28 cellular contexts compared by ENCODE assay signal in the genomic region with DNA sequence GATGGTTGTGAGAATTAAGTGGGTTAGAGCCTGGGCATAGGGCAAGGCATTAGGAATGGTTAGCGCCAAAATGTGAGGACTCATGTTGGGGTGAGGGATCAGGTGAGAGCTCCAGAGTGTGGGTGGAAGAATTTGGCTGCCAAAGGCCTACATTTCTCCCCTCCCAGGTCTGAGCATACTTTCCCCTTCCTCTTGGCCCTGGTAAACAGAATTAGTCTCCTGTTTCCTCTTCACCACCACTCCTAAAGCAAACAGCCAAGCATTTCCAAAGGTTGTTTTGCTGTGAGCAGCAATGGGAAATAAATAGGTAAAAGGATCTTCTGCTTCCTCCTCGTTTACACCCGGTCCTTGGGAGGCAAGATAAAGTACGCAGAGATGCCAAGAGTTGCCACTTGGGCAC.
DNase-seq lines count a peak whose midpoint lies in the region; ATAC-seq and TF ChIP-seq lines count a peak whose summit lies in the region.
"Had no signal": no experiment of that assay in that cellular context is flagged by ENCODE, and none has a peak within 500 bp of the region (broad histone marks: within the 10 kb centered on the region; RNA-seq: fewer than 3 reads in every experiment).

No MANE protein-coding gene starts in this region.

- H3K4me2 ChIP-seq in fibroblast of lung (ENCODE audit: extremely low read depth, insufficient read depth, low read length) = peak overlapping the region; percentile 5
- H3K4me2 ChIP-seq: smooth muscle cell had no signal

- intact Hi-C loops in CD14-positive monocyte (cut with micrococcal nuclease) = no loop called here

- H4K20me1 ChIP-seq in fibroblast of lung (ENCODE audit: control insufficient read depth, extremely low read depth, insufficient read depth, low read length) = peaks cover 12% of the 10 kb centered on the region

- ATAC-seq in stimulated activated effector memory CD8-positive, alpha-beta T cell treated with anti-CD3 and anti-CD28 coated beads, Interleukin-12 subunit alpha, Interleukin-12 subunit beta, amount 100 ng/mL, for 72 hours = no peak
- no peak for ATAC-seq in GM19397 (IDR thresholded peaks at IDR 0.05; ENCODE audit: unreplicated experiment)
- ATAC-seq: activated T-cell treated with anti-CD3 and anti-CD28 coated beads, Interleukin-2, amount 50 U/mL, for 4 hours; effector memory CD8-positive, alpha-beta T cell; gastrocnemius medialis; K562; Panc1 had no signal

- no peaks in the 10 kb centered on the region for H3K27me3 ChIP-seq in fibroblast of lung (ENCODE audit: control insufficient read depth, insufficient read depth, low read length)
- H3K27me3 ChIP-seq: adrenal gland, brain microvascular endothelial cell, esophagus muscularis mucosa, gastrocnemius medialis had no signal

- no peaks in the 10 kb centered on the region for H3K9me3 ChIP-seq in fibroblast of lung (ENCODE audit: control insufficient read depth, insufficient read depth, low read depth, low read length)
- H3K9me3 ChIP-seq: adrenal gland, esophagus muscularis mucosa, gastrocnemius medialis had no signal

- peaks cover 7% of the 10 kb centered on the region for H3K4me1 ChIP-seq in fibroblast of lung (ENCODE audit: control insufficient read depth, extremely low read depth, insufficient read depth, low read length)

- DNase-seq in CD14-positive monocyte (ENCODE audit: low spot score) (no peak), HT-29 (ENCODE audit: low spot score) (peak; percentile 27), fibroblast of lung (ENCODE audit: low read depth in 2 of 2) (no peak), neural crest cell (ENCODE audit: low read depth, low spot score) (no peak), caudate nucleus (lab: John Stamatoyannopoulos, UW) (no peak)
- DNase-seq in stimulated activated effector memory CD8-positive, alpha-beta T cell treated with anti-CD3 and anti-CD28 coated beads, Interleukin-12 subunit alpha, Interleukin-12 subunit beta, amount 100 ng/mL, for 72 hours (ENCODE audit: low spot score in 2 of 2) = no peak
- DNase-seq in stimulated activated CD4-positive, alpha-beta T cell treated with anti-CD3 and anti-CD28 coated beads, Interleukin-1b, Interleukin-23, amount 100 ng/mL, for 48 hours = no peak
- DNase-seq: activated CD4-positive, alpha-beta T cell treated with anti-CD3 and anti-CD28 coated beads, Interleukin-2, amount 10 ng/mL, durations not matched to agents 24 days and 14 days; activated T-cell treated with anti-CD3 and anti-CD28 coated beads, Interleukin-2, amount 50 U/mL, for 4 hours; adrenal gland; brain microvascular endothelial cell; effector memory CD8-positive, alpha-beta T cell; gastrocnemius medialis; GF-D8; GM23248; NCI-H1105 treated with DMSO at 0.1 percent for 48 hours; NCI-H524; nucleus accumbens; SIG-M5; stimulated activated CD4-positive, alpha-beta T cell treated with anti-CD3 and anti-CD28 coated beads, Interleukin-4, amount 100 ng/mL, for 1 hour; stimulated activated naive CD4-positive, alpha-beta T cell treated with Interleukin-2 at 50 U/mL for 16 hours; T-helper 1 cell had no signal

- H3K36me3 Mint-ChIP-seq in CD14-positive monocyte = no peaks in the 10 kb centered on the region
- H3K36me3 Mint-ChIP-seq in neural crest cell (ENCODE audit: low read depth) = no peaks in the 10 kb centered on the region
- H3K36me3 Mint-ChIP-seq in stimulated activated effector memory CD8-positive, alpha-beta T cell treated with anti-CD3 and anti-CD28 coated beads, Interleukin-12 subunit alpha, Interleukin-12 subunit beta, amount 100 ng/mL, for 72 hours = no peaks in the 10 kb centered on the region

- no peak overlapping the region for H3K9ac ChIP-seq in fibroblast of lung (ENCODE audit: insufficient read depth, low read length)
- H3K9ac ChIP-seq: GM23248 had no signal

- H3K4me3 ChIP-seq in fibroblast of lung (replicated peaks in 1 of 4; ENCODE audit: control extremely low read depth in 1 of 4, insufficient read depth in 1 of 4, low read depth in 3 of 4, low read length in 4 of 4) = no peak overlapping the region
- H3K4me3 ChIP-seq: adrenal gland, coronary artery, esophagus muscularis mucosa, gastrocnemius medialis, GM23248, K562, smooth muscle cell had no signal

- H2AFZ ChIP-seq in fibroblast of lung (ENCODE audit: low read length) = no peak overlapping the region
- H2AFZ ChIP-seq: GM23248 had no signal

- H3K9me3 Mint-ChIP-seq in CD14-positive monocyte (peaks cover 0 to under 1% (median 0%) of the 10 kb centered on the region in 7 donors), neural crest cell (no peaks in the 10 kb centered on the region)
- no peaks in the 10 kb centered on the region for H3K9me3 Mint-ChIP-seq in stimulated activated effector memory CD8-positive, alpha-beta T cell treated with anti-CD3 and anti-CD28 coated beads, Interleukin-12 subunit alpha, Interleukin-12 subunit beta, amount 100 ng/mL, for 72 hours
- H3K9me3 Mint-ChIP-seq: activated CD4-positive, alpha-beta T cell treated with anti-CD3 and anti-CD28 coated beads, Interleukin-2, amount 10 ng/mL, durations not matched to agents 24 days and 14 days; activated T-cell treated with anti-CD3 and anti-CD28 coated beads, Interleukin-2, amount 50 U/mL, for 4 hours; effector memory CD8-positive, alpha-beta T cell had no signal

- H3K4me1 Mint-ChIP-seq in CD14-positive monocyte (peaks cover 25% of the 10 kb centered on the region), neural crest cell (peaks cover 41% of the 10 kb centered on the region)
- H3K4me1 Mint-ChIP-seq in stimulated activated effector memory CD8-positive, alpha-beta T cell treated with anti-CD3 and anti-CD28 coated beads, Interleukin-12 subunit alpha, Interleukin-12 subunit beta, amount 100 ng/mL, for 72 hours = peaks cover 25% of the 10 kb centered on the region
- H3K4me1 Mint-ChIP-seq: activated CD4-positive, alpha-beta T cell treated with anti-CD3 and anti-CD28 coated beads, Interleukin-2, amount 10 ng/mL, durations not matched to agents 24 days and 14 days had no signal

- TF ChIP-seq CTCF in CD14-positive monocyte (IDR thresholded peaks at IDR 0.05) (no peak), fibroblast of lung (conservative IDR thresholded peaks at IDR 0.05 in 1 of 2, IDR thresholded peaks at IDR 0.05 in 1 of 2; ENCODE audit: low read depth in 1 of 2, low read length in 2 of 2) (no peak), neural crest cell (conservative IDR thresholded peaks at IDR 0.05) (no peak)

- H3K27ac Mint-ChIP-seq in CD14-positive monocyte (peak overlapping the region in 6 of 7 donors; percentile 1 to 84 (median 24)), neural crest cell (ENCODE audit: unreplicated experiment) (peak overlapping the region; percentile 67)
- H3K27ac Mint-ChIP-seq in stimulated activated effector memory CD8-positive, alpha-beta T cell treated with anti-CD3 and anti-CD28 coated beads, Interleukin-12 subunit alpha, Interleukin-12 subunit beta, amount 100 ng/mL, for 72 hours = no peak overlapping the region
- H3K27ac Mint-ChIP-seq: activated CD4-positive, alpha-beta T cell treated with anti-CD3 and anti-CD28 coated beads, Interleukin-2, amount 10 ng/mL, durations not matched to agents 24 days and 14 days had no signal

- no peaks in the 10 kb centered on the region for H3K36me3 ChIP-seq in fibroblast of lung (ENCODE audit: control insufficient read depth, insufficient read depth, low read length)
- H3K36me3 ChIP-seq: adrenal gland, brain microvascular endothelial cell, esophagus muscularis mucosa, gastrocnemius medialis had no signal

- no peak overlapping the region for H3K4me3 Mint-ChIP-seq in CD14-positive monocyte
- H3K4me3 Mint-ChIP-seq in neural crest cell = peak overlapping the region; percentile 15
- no peak overlapping the region for H3K4me3 Mint-ChIP-seq in stimulated activated effector memory CD8-positive, alpha-beta T cell treated with anti-CD3 and anti-CD28 coated beads, Interleukin-12 subunit alpha, Interleukin-12 subunit beta, amount 100 ng/mL, for 72 hours
- H3K4me3 Mint-ChIP-seq: activated CD4-positive, alpha-beta T cell treated with anti-CD3 and anti-CD28 coated beads, Interleukin-2, amount 10 ng/mL, durations not matched to agents 24 days and 14 days; activated T-cell treated with anti-CD3 and anti-CD28 coated beads, Interleukin-2, amount 50 U/mL, for 4 hours; effector memory CD8-positive, alpha-beta T cell had no signal

- H3K27ac ChIP-seq in fibroblast of lung (ENCODE audit: insufficient read depth, low read length) = no peak overlapping the region
- no peak overlapping the region for H3K27ac ChIP-seq in caudate nucleus (ENCODE audit: low read depth, low read length)
- H3K27ac ChIP-seq: adrenal gland, brain microvascular endothelial cell, coronary artery, esophagus muscularis mucosa, gastrocnemius medialis, GM23248 had no signal

- H3K79me2 ChIP-seq in fibroblast of lung (ENCODE audit: control insufficient read depth, insufficient read depth, low read length) = peaks cover 89% of the 10 kb centered on the region

- H3K27me3 Mint-ChIP-seq in CD14-positive monocyte (ENCODE audit: low read depth in 3 of 3) (no peaks in the 10 kb centered on the region), neural crest cell (ENCODE audit: low read depth) (no peaks in the 10 kb centered on the region)
- H3K27me3 Mint-ChIP-seq: activated CD4-positive, alpha-beta T cell treated with anti-CD3 and anti-CD28 coated beads, Interleukin-2, amount 10 ng/mL, durations not matched to agents 24 days and 14 days; effector memory CD8-positive, alpha-beta T cell had no signal
